In genomic region chr1:145975216-145975615, GRCh38 we compare ENCODE assay signal across 28 cellular contexts. TPM values are rescaled to one million over a fixed set of nuclear protein-coding genes. Genes with fewer than 3 reads are reported as not detected.
A peak's percentile ranks its signal among the peaks of the same experiment; 100 is the strongest.
DNase-seq lines count a peak whose midpoint lies in the region; ATAC-seq and TF ChIP-seq lines count a peak whose summit lies in the region.
"Had no signal": no experiment of that assay in that cellular context is flagged by ENCODE, and none has a peak within 500 bp of the region (broad histone marks: within the 10 kb centered on the region; RNA-seq: fewer than 3 reads in every experiment).

No MANE protein-coding gene starts in this region.

- H3K27me3 ChIP-seq in CD4-positive, CD25-positive, alpha-beta regulatory T cell (ENCODE audit: control insufficient read depth, insufficient read depth, low read length): no peaks in the 10 kb centered on the region
- no peaks in the 10 kb centered on the region for H3K27me3 ChIP-seq in H9 (ENCODE audit: insufficient read depth, low read length)
- no peaks in the 10 kb centered on the region for H3K27me3 ChIP-seq in naive thymus-derived CD4-positive, alpha-beta T cell (ENCODE audit: control insufficient read depth in 2 of 2, insufficient read depth in 2 of 2, low read length in 2 of 2)
- H3K27me3 ChIP-seq: hepatocyte, tibial nerve had no signal

- intact Hi-C loops in naive thymus-derived CD4-positive, alpha-beta T cell (cut with micrococcal nuclease): loop anchor here in 1 of 2 donors (5.0 kb wide), 1 partner anchor 58 kb away; the partner anchor contains the start of gene PEX11B

- peak overlapping the region in 1 of 4 donors; percentile 18 for H3K4me3 Mint-ChIP-seq in CD4-positive, CD25-positive, alpha-beta regulatory T cell
- H3K4me3 Mint-ChIP-seq in H9: no peak overlapping the region
- H3K4me3 Mint-ChIP-seq in activated naive CD8-positive, alpha-beta T cell treated with anti-CD3 and anti-CD28 coated beads for 36 hours: no peak overlapping the region
- no peak overlapping the region for H3K4me3 Mint-ChIP-seq in naive thymus-derived CD4-positive, alpha-beta T cell
- H3K4me3 Mint-ChIP-seq: activated CD4-positive, alpha-beta memory T cell treated with anti-CD3 and anti-CD28 coated beads, Interleukin-2, amount 10 ng/mL, durations not matched to agents 7 days and 5 days had no signal

- no peak overlapping the region for H2BK15ac ChIP-seq in H9 (ENCODE audit: low read depth, low read length)

- no peaks in the 10 kb centered on the region for H3K79me1 ChIP-seq in H9 (ENCODE audit: insufficient read depth, low read depth, low read length, poor library complexity, severe bottlenecking)

- no peak overlapping the region for H2BK20ac ChIP-seq in H9 (ENCODE audit: low read depth, low read length, poor library complexity, severe bottlenecking)

- peaks cover 33% of the 10 kb centered on the region for H3K4me1 ChIP-seq in CD4-positive, CD25-positive, alpha-beta regulatory T cell (ENCODE audit: control insufficient read depth, insufficient read depth, low read length, poor library complexity, severe bottlenecking)
- H3K4me1 ChIP-seq in H9 (ENCODE audit: insufficient read depth, low read length): peaks cover 7% of the 10 kb centered on the region
- peaks cover 30 to 31% of the 10 kb centered on the region in 2 donors for H3K4me1 ChIP-seq in naive thymus-derived CD4-positive, alpha-beta T cell (ENCODE audit: control insufficient read depth in 2 of 2, insufficient read depth in 2 of 2, low read length in 2 of 2)

- POLR2A ChIA-PET in naive thymus-derived CD4-positive, alpha-beta T cell (lab: Charles Lee): interaction anchor here (1.1 to 24.3 kb wide), 2 partner anchors 11 to 29 kb away, joined by 3 to 1779 read pairs; partner anchors contain the start of genes ANKRD34A, HJV and TXNIP

- H4K8ac ChIP-seq in H9 (replicated peaks; ENCODE audit: insufficient read length, low read depth, low read length): no peak overlapping the region

- H3K14ac ChIP-seq in H9 (ENCODE audit: insufficient read depth, low read length): 0 out of 2 replicates have a peak overlapping the region, but pooled peaks have one; percentile 24

- H4K5ac ChIP-seq in H9 (ENCODE audit: insufficient read length, low read depth, low read length): no peak overlapping the region

- no peaks in the 10 kb centered on the region for H3K9me3 Mint-ChIP-seq in CD4-positive, CD25-positive, alpha-beta regulatory T cell
- no peaks in the 10 kb centered on the region for H3K9me3 Mint-ChIP-seq in H9
- H3K9me3 Mint-ChIP-seq in activated naive CD8-positive, alpha-beta T cell treated with anti-CD3 and anti-CD28 coated beads for 36 hours: no peaks in the 10 kb centered on the region
- no peaks in the 10 kb centered on the region for H3K9me3 Mint-ChIP-seq in naive thymus-derived CD4-positive, alpha-beta T cell
- H3K9me3 Mint-ChIP-seq: activated CD4-positive, alpha-beta memory T cell treated with anti-CD3 and anti-CD28 coated beads, Interleukin-2, amount 10 ng/mL, durations not matched to agents 7 days and 5 days had no signal

- H3K36me3 Mint-ChIP-seq in CD4-positive, CD25-positive, alpha-beta regulatory T cell: peaks cover 11% of the 10 kb centered on the region
- H3K36me3 Mint-ChIP-seq in H9 (ENCODE audit: insufficient read depth in 1 of 3, low read depth in 3 of 3): no peaks in the 10 kb centered on the region
- peaks cover 10% of the 10 kb centered on the region for H3K36me3 Mint-ChIP-seq in activated naive CD8-positive, alpha-beta T cell treated with anti-CD3 and anti-CD28 coated beads for 36 hours
- peaks cover 0 to 6% (median 5%) of the 10 kb centered on the region in 5 donors for H3K36me3 Mint-ChIP-seq in naive thymus-derived CD4-positive, alpha-beta T cell

- no peak for DNase-seq in CD4-positive, CD25-positive, alpha-beta regulatory T cell
- no peak for DNase-seq in H9
- DNase-seq in activated naive CD8-positive, alpha-beta T cell treated with anti-CD3 and anti-CD28 coated beads for 36 hours: no peak
- DNase-seq in naive thymus-derived CD4-positive, alpha-beta T cell: no peak
- no peak for DNase-seq in SKM-1 treated with dmso at 0.1 percent for 144 hours (lab: John Stamatoyannopoulos, UW; ENCODE audit: unreplicated experiment)
- DNase-seq in NCI-H82 treated with DMSO at 0.1 percent for 48 hours (lab: John Stamatoyannopoulos, UW; ENCODE audit: unreplicated experiment): no peak
- DNase-seq: activated CD4-positive, alpha-beta memory T cell treated with anti-CD3 and anti-CD28 coated beads, Interleukin-2, amount 10 ng/mL, durations not matched to agents 7 days and 5 days; activated CD4-positive, CD25-positive, alpha-beta regulatory T cell treated with anti-CD3 and anti-CD28 coated beads, Interleukin-2, amount 50 U/mL, for 72 hours; activated gamma-delta T cell; activated T-cell treated with anti-CD3 and anti-CD28 coated beads for 4 hours; amniotic stem cell; EL; left cardiac atrium; NCI-H1417; NCI-H2029; NCI-H524 treated with DMSO at 0.1 percent for 48 hours; PC-3; right cardiac atrium; SK-N-SH; stimulated activated CD8-positive, alpha-beta memory T cell treated with anti-CD3 and anti-CD28 coated beads, Interleukin-4, amount 100 ng/mL, for 48 hours; T-helper 2 cell had no signal

- H3K9me3 ChIP-seq in CD4-positive, CD25-positive, alpha-beta regulatory T cell (ENCODE audit: control insufficient read depth in 2 of 2, low read length in 2 of 2): no peaks in the 10 kb centered on the region
- no peaks in the 10 kb centered on the region for H3K9me3 ChIP-seq in H9 (ENCODE audit: control insufficient read depth, low read depth, low read length)
- H3K9me3 ChIP-seq in naive thymus-derived CD4-positive, alpha-beta T cell (ENCODE audit: control insufficient read depth in 2 of 3, low read length in 3 of 3): no peaks in the 10 kb centered on the region
- H3K9me3 ChIP-seq: SK-N-SH, tibial nerve had no signal

- H3K27ac ChIP-seq in CD4-positive, CD25-positive, alpha-beta regulatory T cell (ENCODE audit: insufficient read depth, low read length, poor library complexity, severe bottlenecking): no peak overlapping the region
- H3K27ac ChIP-seq in H9 (ENCODE audit: insufficient read length, low read depth, low read length): no peak overlapping the region
- H3K27ac ChIP-seq in naive thymus-derived CD4-positive, alpha-beta T cell (ENCODE audit: low read depth, low read length): no peak overlapping the region
- H3K27ac ChIP-seq: hepatocyte, KMS-11 had no signal

- H2AFZ ChIP-seq in H9 (ENCODE audit: low read length): no peak overlapping the region
- H2AFZ ChIP-seq: hepatocyte had no signal

- WGBS in H9 (ENCODE audit: extremely low coverage, insufficient read length, low lambda C conversion rate): no CpG with 5 or more reads among the region's 4 CpGs

- no peak overlapping the region for H2BK120ac ChIP-seq in H9 (ENCODE audit: low read depth, low read length, poor library complexity, severe bottlenecking)

- H3K18ac ChIP-seq in H9 (ENCODE audit: insufficient read length, low read depth, low read length): no peak overlapping the region

- H3T11ph ChIP-seq in H9 (ENCODE audit: low read length): no peak overlapping the region

- H3K23ac ChIP-seq in H9 (ENCODE audit: insufficient read length, low read depth, low read length): no peak overlapping the region

- peaks cover 9 to 25% (median 21%) of the 10 kb centered on the region in 4 donors for H3K4me1 Mint-ChIP-seq in CD4-positive, CD25-positive, alpha-beta regulatory T cell
- peaks cover 0 to 6% of the 10 kb centered on the region in 2 experiments; a peak in 2 of 4 replicates for H3K4me1 Mint-ChIP-seq in H9
- H3K4me1 Mint-ChIP-seq in activated naive CD8-positive, alpha-beta T cell treated with anti-CD3 and anti-CD28 coated beads for 36 hours: peaks cover 13% of the 10 kb centered on the region
- peaks cover 1 to 36% (median 28%) of the 10 kb centered on the region in 7 donors for H3K4me1 Mint-ChIP-seq in naive thymus-derived CD4-positive, alpha-beta T cell

- no peak overlapping the region for H3K9ac ChIP-seq in H9 (ENCODE audit: extremely low read depth, insufficient read length, low read length)
- H3K9ac ChIP-seq: KMS-11, SK-N-SH had no signal

- H3K79me2 ChIP-seq in H9 (ENCODE audit: insufficient read depth, low read length): no peaks in the 10 kb centered on the region
- H3K79me2 ChIP-seq: hepatocyte had no signal

- H3K4me3 ChIP-seq in CD4-positive, CD25-positive, alpha-beta regulatory T cell (ENCODE audit: low read depth, low read length): no peak overlapping the region
- no peak overlapping the region for H3K4me3 ChIP-seq in naive thymus-derived CD4-positive, alpha-beta T cell (ENCODE audit: low read length)
- H3K4me3 ChIP-seq: hepatocyte, tibial nerve had no signal

- H3K27me3 Mint-ChIP-seq in CD4-positive, CD25-positive, alpha-beta regulatory T cell: no peaks in the 10 kb centered on the region
- H3K27me3 Mint-ChIP-seq in H9 (ENCODE audit: low read depth): no peaks in the 10 kb centered on the region
- H3K27me3 Mint-ChIP-seq in activated naive CD8-positive, alpha-beta T cell treated with anti-CD3 and anti-CD28 coated beads for 36 hours: no peaks in the 10 kb centered on the region
- H3K27me3 Mint-ChIP-seq in naive thymus-derived CD4-positive, alpha-beta T cell: no peaks in the 10 kb centered on the region
- H3K27me3 Mint-ChIP-seq: activated CD4-positive, alpha-beta memory T cell treated with anti-CD3 and anti-CD28 coated beads, Interleukin-2, amount 10 ng/mL, durations not matched to agents 7 days and 5 days had no signal

- no peak overlapping the region for H3K4me2 ChIP-seq in H9 (ENCODE audit: insufficient read depth, insufficient read length, low read length)
- H3K4me2 ChIP-seq: hepatocyte, KMS-11, SK-N-SH had no signal

- H2BK5ac ChIP-seq in H9 (ENCODE audit: insufficient read length, low read length): no peak overlapping the region

- no peaks in the 10 kb centered on the region for H4K20me1 ChIP-seq in H9 (ENCODE audit: control insufficient read depth, insufficient read depth, insufficient read length)

- H2BK12ac ChIP-seq in H9 (ENCODE audit: insufficient read length, low read depth, low read length): no peak overlapping the region

- no peak overlapping the region for H4K91ac ChIP-seq in H9 (ENCODE audit: insufficient read length, low read depth, low read length)

- no peak for ATAC-seq in CD4-positive, CD25-positive, alpha-beta regulatory T cell (ENCODE audit: low read depth in 2 of 2)
- no peak for ATAC-seq in naive thymus-derived CD4-positive, alpha-beta T cell
- ATAC-seq in HG03095 (IDR thresholded peaks at IDR 0.05; ENCODE audit: unreplicated experiment): no peak
- ATAC-seq: left cardiac atrium, PC-3, right cardiac atrium had no signal

- CTCF ChIA-PET in naive thymus-derived CD4-positive, alpha-beta T cell (lab: Charles Lee): no interaction called here

- no peaks in the 10 kb centered on the region for H3K36me3 ChIP-seq in CD4-positive, CD25-positive, alpha-beta regulatory T cell (ENCODE audit: control insufficient read depth, insufficient read depth, low read length)
- peaks cover 0 to 6% (median 0%) of the 10 kb centered on the region in 3 experiments for H3K36me3 ChIP-seq in naive thymus-derived CD4-positive, alpha-beta T cell (ENCODE audit: control insufficient read depth in 2 of 3, insufficient read depth in 3 of 3, low read length in 3 of 3)

- no peak overlapping the region for H3K4ac ChIP-seq in H9 (ENCODE audit: low read depth, low read length)

- no peak overlapping the region for H2AK5ac ChIP-seq in H9 (ENCODE audit: insufficient read length, low read length)

- no peak for TF ChIP-seq CTCF in H9 (conservative IDR thresholded peaks at IDR 0.05)

- H3K56ac ChIP-seq in H9 (ENCODE audit: insufficient read length, low read depth, low read length): no peak overlapping the region

- peak overlapping the region in 2 of 3 donors; percentile 21 to 23 for H3K27ac Mint-ChIP-seq in CD4-positive, CD25-positive, alpha-beta regulatory T cell
- no peak overlapping the region; a peak in 2 of 7 replicates for H3K27ac Mint-ChIP-seq in H9
- peak overlapping the region; percentile 22 for H3K27ac Mint-ChIP-seq in activated naive CD8-positive, alpha-beta T cell treated with anti-CD3 and anti-CD28 coated beads for 36 hours
- peak overlapping the region in 7 of 9 donors; percentile 5 to 70 (median 61) for H3K27ac Mint-ChIP-seq in naive thymus-derived CD4-positive, alpha-beta T cell

- no peaks in the 10 kb centered on the region for H3K23me2 ChIP-seq in H9 (ENCODE audit: insufficient read length, low read depth, low read length, poor library complexity, severe bottlenecking)

RNA-seq across cellular contexts. Expression of gene POLR3GL, which starts 10.7 kb away (rescaled TPM):
- 30.8 TPM for total RNA-seq in CD4-positive, CD25-positive, alpha-beta regulatory T cell
- polyA plus RNA-seq in CD4-positive, CD25-positive, alpha-beta regulatory T cell: 100 to 1,000 TPM; 103 to 129 (median 109) TPM
- total RNA-seq in H9 (2021): 6.0 and 7.9 TPM in 2 replicates
- total RNA-seq in activated naive CD8-positive, alpha-beta T cell treated with anti-CD3 and anti-CD28 coated beads for 36 hours: 10 to 100 TPM; 21.1 to 21.9 TPM
- 10 to 100 TPM; 20.7 to 37.5 (median 25.5) TPM for total RNA-seq in naive thymus-derived CD4-positive, alpha-beta T cell
- polyA plus RNA-seq in naive thymus-derived CD4-positive, alpha-beta T cell: 100 to 1,000 TPM in 1 of 2 donors, 10 to 100 TPM in 1; 99.6 to 113 TPM

RNA-seq across cellular contexts. Expression of gene ANKRD34A, which starts 10.8 kb away (rescaled TPM):
- total RNA-seq in CD4-positive, CD25-positive, alpha-beta regulatory T cell: 1.6 TPM
- under 1 TPM; 0.07 to 0.45 (median 0.31) TPM for polyA plus RNA-seq in CD4-positive, CD25-positive, alpha-beta regulatory T cell
- 0.20 and 0.39 TPM in 2 replicates for total RNA-seq in H9 (2021)
- total RNA-seq in activated naive CD8-positive, alpha-beta T cell treated with anti-CD3 and anti-CD28 coated beads for 36 hours: 10 to 100 TPM in 1 of 2 experiments, 1 to 10 TPM in 1; 9.3 to 10.3 TPM
- total RNA-seq in naive thymus-derived CD4-positive, alpha-beta T cell: 1 to 10 TPM in 3 of 5 experiments, under 1 TPM in 2; 0.54 to 1.5 (median 1.2) TPM
- under 1 TPM; 0.11 to 0.22 TPM for polyA plus RNA-seq in naive thymus-derived CD4-positive, alpha-beta T cell

RNA-seq across cellular contexts. Expression of gene LIX1L, which starts 17.4 kb away (rescaled TPM):
- 36.2 TPM for total RNA-seq in CD4-positive, CD25-positive, alpha-beta regulatory T cell
- 10 to 100 TPM; 21.7 to 26.9 (median 25.9) TPM for polyA plus RNA-seq in CD4-positive, CD25-positive, alpha-beta regulatory T cell
- total RNA-seq in H9 (2021): 5.9 TPM in 2 replicates
- 10 to 100 TPM; 37.6 to 38.3 TPM for total RNA-seq in activated naive CD8-positive, alpha-beta T cell treated with anti-CD3 and anti-CD28 coated beads for 36 hours
- 10 to 100 TPM; 31.6 to 59.2 (median 47.6) TPM for total RNA-seq in naive thymus-derived CD4-positive, alpha-beta T cell
- 10 to 100 TPM; 29.3 to 32.1 TPM for polyA plus RNA-seq in naive thymus-derived CD4-positive, alpha-beta T cell

RNA-seq across cellular contexts. Expression of gene TXNIP, which starts 21.2 kb away (rescaled TPM):
- total RNA-seq in CD4-positive, CD25-positive, alpha-beta regulatory T cell: 1,496 TPM
- 1,000 to 10,000 TPM; 2,637 to 4,955 (median 3,590) TPM for polyA plus RNA-seq in CD4-positive, CD25-positive, alpha-beta regulatory T cell
- total RNA-seq in H9 (2021): 20.8 and 23.2 TPM in 2 replicates
- total RNA-seq in activated naive CD8-positive, alpha-beta T cell treated with anti-CD3 and anti-CD28 coated beads for 36 hours: 100 to 1,000 TPM; 228 to 231 TPM
- 1,000 to 10,000 TPM in 1 of 5 experiments, 100 to 1,000 TPM in 4; 498 to 1,101 (median 659) TPM for total RNA-seq in naive thymus-derived CD4-positive, alpha-beta T cell
- polyA plus RNA-seq in naive thymus-derived CD4-positive, alpha-beta T cell: 1,000 to 10,000 TPM; 3,808 to 5,430 TPM

RNA-seq across cellular contexts. Expression of gene HJV, which starts 46.3 kb away (rescaled TPM):
- not detected for total RNA-seq in CD4-positive, CD25-positive, alpha-beta regulatory T cell
- polyA plus RNA-seq in CD4-positive, CD25-positive, alpha-beta regulatory T cell: not detected
- total RNA-seq in H9 (2021): not detected in 2 replicates
- total RNA-seq in activated naive CD8-positive, alpha-beta T cell treated with anti-CD3 and anti-CD28 coated beads for 36 hours: not detected
- not detected for total RNA-seq in naive thymus-derived CD4-positive, alpha-beta T cell
- not detected for polyA plus RNA-seq in naive thymus-derived CD4-positive, alpha-beta T cell
- total RNA-seq: activated CD4-positive, alpha-beta memory T cell treated with anti-CD3 and anti-CD28 coated beads, Interleukin-2, amount 10 ng/mL, durations not matched to agents 7 days and 5 days; fibroblast of lung; lung microvascular endothelial cell; PC-3; tibial nerve had no signal
- polyA plus RNA-seq: BJ, fibroblast of lung had no signal

Comparison
In these comparisons a context has a peak if more than half of its experiments do, and no peak if none do; other contexts are left out.
1. H3K27ac Mint-ChIP-seq: peak in CD4-positive, CD25-positive, alpha-beta regulatory T cell (2 of 3), activated naive CD8-positive, alpha-beta T cell treated with anti-CD3 and anti-CD28 coated beads for 36 hours (single experiment) and naive thymus-derived CD4-positive, alpha-beta T cell (7 of 9); none in H9 (0 of 3).